ENCODE assay signal across 11 cellular contexts in genomic region chr2:54360055-54360792, GRCh38.
DNase-seq lines count a peak whose midpoint lies in the region; ATAC-seq and TF ChIP-seq lines count a peak whose summit lies in the region.
"Had no signal": no experiment of that assay in that cellular context is flagged by ENCODE, and none has a peak within 500 bp of the region (broad histone marks: within the 10 kb centered on the region; RNA-seq: fewer than 3 reads in every experiment).

No MANE protein-coding gene starts in this region.

- H3K9me3 Mint-ChIP-seq in activated T-cell treated with anti-CD3 and anti-CD28 coated beads, Interleukin-2, amount 50 U/mL, for 72 hours: peaks cover 0 to 1% of the 10 kb centered on the region in 2 donors

- peak; percentile 25 for TF ChIP-seq RAD21 in SK-N-SH (IDR thresholded peaks at IDR 0.05; ENCODE audit: low read length)

- no peaks in the 10 kb centered on the region for H3K9me2 ChIP-seq in SK-N-SH

- H3K4me1 Mint-ChIP-seq in activated T-cell treated with anti-CD3 and anti-CD28 coated beads, Interleukin-2, amount 50 U/mL, for 72 hours (ENCODE audit: low read depth): no peaks in the 10 kb centered on the region

- H3K4me1 ChIP-seq in SK-N-SH (ENCODE audit: control insufficient read depth in 1 of 2, insufficient read depth in 2 of 2, low read depth in 1 of 2, low read length in 1 of 2): peaks cover 0 to 10% of the 10 kb centered on the region in 2 experiments; a peak in 2 of 4 replicates
- H3K4me1 ChIP-seq in parathyroid adenoma: no peaks in the 10 kb centered on the region
- H3K4me1 ChIP-seq: Caco-2 had no signal

- 15% methylated on average over 8 of the region's 8 CpGs for WGBS in SK-N-SH (ENCODE audit: low lambda C conversion rate)

- H3K36me3 ChIP-seq in SK-N-SH (replicated peaks in 1 of 2; ENCODE audit: control insufficient read depth in 1 of 2, insufficient read depth in 2 of 2, low read length in 1 of 2) (no peaks in the 10 kb centered on the region), parathyroid adenoma (ENCODE audit: control insufficient read depth, insufficient read depth, low read length) (no peaks in the 10 kb centered on the region)

- H3K27me3 ChIP-seq in SK-N-SH (ENCODE audit: insufficient read depth): no peaks in the 10 kb centered on the region
- no peaks in the 10 kb centered on the region for H3K27me3 ChIP-seq in parathyroid adenoma (ENCODE audit: control insufficient read depth, insufficient read depth, low read length)

- POLR2A ChIA-PET in SK-N-SH (lab: Yijun Ruan, JAX): interaction anchor here (0.6 to 1.2 kb wide), 2 partner anchors 10 to 95 kb away, joined by 3 read pairs; no protein-coding TSS in a partner anchor

- peak overlapping the region; percentile 47 for H2AFZ ChIP-seq in SK-N-SH (ENCODE audit: low read depth)
- H2AFZ ChIP-seq in parathyroid adenoma: peak overlapping the region; percentile 81

- H3K79me2 ChIP-seq in SK-N-SH (ENCODE audit: insufficient read depth) (no peaks in the 10 kb centered on the region), parathyroid adenoma (no peaks in the 10 kb centered on the region)

- peaks cover 4% of the 10 kb centered on the region for H3F3A ChIP-seq in SK-N-SH (replicated peaks; ENCODE audit: insufficient read depth)

- DNase-seq in AG20443 (ENCODE audit: low spot score) (peak; percentile 67), SK-N-SH (peak; percentile 58), glomerular endothelial cell (ENCODE audit: extremely low read depth, low read depth, low spot score) (peak; percentile 85), NOMO-1 (lab: John Stamatoyannopoulos, UW; ENCODE audit: unreplicated experiment in 2 of 2) (no peak), SW480 (ENCODE audit: low spot score) (no peak), left colon (no peak)
- DNase-seq in activated T-cell treated with anti-CD3 and anti-CD28 coated beads, Interleukin-2, amount 50 U/mL, for 72 hours: no peak
- DNase-seq: Caco-2; MV-4-11; stimulated activated CD4-positive, alpha-beta T cell treated with anti-CD3 and anti-CD28 coated beads, Interleukin-2, amount 100 ng/mL, for 24 hours had no signal

- no peak overlapping the region for H3K9ac ChIP-seq in SK-N-SH
- H3K9ac ChIP-seq in parathyroid adenoma: no peak overlapping the region

- no peak for ATAC-seq in activated T-cell treated with anti-CD3 and anti-CD28 coated beads, Interleukin-2, amount 50 U/mL, for 72 hours (replicated peaks in 1 of 2)
- no peak for ATAC-seq in left colon

- peak overlapping the region; percentile 63 for H3K4me2 ChIP-seq in SK-N-SH
- H3K4me2 ChIP-seq in parathyroid adenoma (ENCODE audit: low read length): no peak overlapping the region

- H3K27ac Mint-ChIP-seq in activated T-cell treated with anti-CD3 and anti-CD28 coated beads, Interleukin-2, amount 50 U/mL, for 72 hours: no peak overlapping the region

- no peak overlapping the region for H3K4me3 Mint-ChIP-seq in activated T-cell treated with anti-CD3 and anti-CD28 coated beads, Interleukin-2, amount 50 U/mL, for 72 hours

- H3K27ac ChIP-seq in SK-N-SH (ENCODE audit: low read depth in 2 of 2, low read length in 1 of 2) (peak overlapping the region; percentile 32 to 96; a peak in 3 of 4 replicates), parathyroid adenoma (peak overlapping the region; percentile 47)

- H3K4me3 ChIP-seq in SK-N-SH (ENCODE audit: low read depth in 2 of 2, low read length in 1 of 2) (peak overlapping the region; percentile 38 to 42), parathyroid adenoma (ENCODE audit: low read depth, low read length) (no peak overlapping the region)

- peaks cover 11% of the 10 kb centered on the region for H3K27me3 Mint-ChIP-seq in activated T-cell treated with anti-CD3 and anti-CD28 coated beads, Interleukin-2, amount 50 U/mL, for 72 hours (ENCODE audit: low read depth)

- H3K36me3 Mint-ChIP-seq in activated T-cell treated with anti-CD3 and anti-CD28 coated beads, Interleukin-2, amount 50 U/mL, for 72 hours (ENCODE audit: insufficient read depth in 2 of 2): peaks cover 0 to 1% of the 10 kb centered on the region in 2 donors

- no peaks in the 10 kb centered on the region for H3K9me3 ChIP-seq in SK-N-SH
- no peaks in the 10 kb centered on the region for H3K9me3 ChIP-seq in parathyroid adenoma (ENCODE audit: control insufficient read depth, low read length)
- H3K9me3 ChIP-seq: Caco-2 had no signal

- TF ChIP-seq CTCF in SK-N-SH (IDR thresholded peaks at IDR 0.05): no peak
- TF ChIP-seq CTCF in parathyroid adenoma (IDR thresholded peaks at IDR 0.05): no peak

- CTCF ChIA-PET in SK-N-SH (lab: Yijun Ruan, JAX): interaction anchor here (0.9 to 1.2 kb wide), 4 partner anchors 22 to 253 kb away, joined by 3 to 5 read pairs (median 4); no protein-coding TSS in a partner anchor

- intact Hi-C loops in left colon (cut with DNase I, micrococcal nuclease): no loop called here

- no peaks in the 10 kb centered on the region for H4K20me1 ChIP-seq in SK-N-SH (ENCODE audit: insufficient read depth)

- peak in 1 of 2 experiments; percentile 58; a peak in 1 of 4 replicates for TF ChIP-seq EP300 in SK-N-SH (IDR thresholded peaks at IDR 0.05; ENCODE audit: borderline replicate concordance in 1 of 2, low read depth in 1 of 2, low read length in 1 of 2)

TF ChIP-seq in SK-N-SH, 30 proteins besides CTCF, POLR2A, EP300 and RAD21:
- peak; percentile 55 for TF ChIP-seq GATA2 (CRISPR knock-in tag; IDR thresholded peaks at IDR 0.05)
- peak; percentile 42 for TF ChIP-seq CHD2 (IDR thresholded peaks at IDR 0.05; ENCODE audit: low read length, partially characterized antibody)
- peak; percentile 41; the same call in 1 of the 2 replicates for TF ChIP-seq MXI1 (IDR thresholded peaks at IDR 0.05; ENCODE audit: low read depth, low read length)
- TF ChIP-seq RXRA (IDR thresholded peaks at IDR 0.05; ENCODE audit: borderline replicate concordance, low read depth): no peak
- TF ChIP-seq RCOR1 (IDR thresholded peaks at IDR 0.05; ENCODE audit: low read length): peak; percentile 55
- peak; percentile 53 for TF ChIP-seq TCF12 (IDR thresholded peaks at IDR 0.05)
- TF ChIP-seq SMC3 (IDR thresholded peaks at IDR 0.05; ENCODE audit: low read depth, low read length): no peak
- peak; percentile 52; the same call in 1 of the 2 replicates for TF ChIP-seq FOXJ3 (CRISPR knock-in tag; IDR thresholded peaks at IDR 0.05)
- TF ChIP-seq ZBTB33 (IDR thresholded peaks at IDR 0.05; ENCODE audit: borderline replicate concordance, low read depth): no peak
- peak; percentile 7; the same call in 1 of the 2 replicates for TF ChIP-seq PBX3 (IDR thresholded peaks at IDR 0.05)
- no peak for TF ChIP-seq IRF3 (IDR thresholded peaks at IDR 0.05; ENCODE audit: low read depth, low read length)
- 0 out of 2 replicates have a peak, but pooled peaks have one; percentile 39 for TF ChIP-seq NFIC (IDR thresholded peaks at IDR 0.05; ENCODE audit: borderline replicate concordance)

Comparison
In these comparisons a context has a peak if more than half of its experiments do, and no peak if none do; other contexts are left out.
1. DNase-seq: peak in AG20443 (single experiment), SK-N-SH (single experiment) and glomerular endothelial cell (single experiment); none in NOMO-1 (0 of 2), activated T-cell treated with anti-CD3 and anti-CD28 coated beads, Interleukin-2, amount 50 U/mL, for 72 hours (0 of 2), SW480 (single experiment) and left colon (0 of 2).